Comparison of ENCODE assay signal across 22 cellular contexts in the genomic region with DNA sequence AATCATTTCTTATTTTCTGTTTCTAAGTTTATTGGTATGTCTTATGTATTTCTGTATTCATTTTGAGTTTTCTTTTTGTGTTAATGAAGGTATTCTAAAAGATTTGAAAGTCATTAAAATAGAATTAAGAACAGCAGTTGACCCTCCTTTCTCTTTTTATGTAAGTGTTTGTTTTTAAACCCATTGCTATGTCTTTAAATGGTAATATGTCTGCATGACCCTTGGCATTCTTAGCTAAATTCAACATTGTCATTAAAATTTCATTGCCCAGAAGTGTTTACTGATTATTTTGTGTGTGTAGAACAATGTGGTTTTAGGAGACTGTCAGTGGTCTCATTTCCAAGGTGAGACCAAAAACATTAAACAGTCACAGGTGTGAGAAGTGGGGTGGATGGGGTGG.
"Had no signal": no experiment of that assay in that cellular context is flagged by ENCODE, and none has a peak within 500 bp of the region (broad histone marks: within the 10 kb centered on the region; RNA-seq: fewer than 3 reads in every experiment).

No MANE protein-coding gene starts in this region.

- H3K79me2 ChIP-seq: parathyroid adenoma had no signal

- H3K4me3 Mint-ChIP-seq: effector memory CD8-positive, alpha-beta T cell; naive thymus-derived CD4-positive, alpha-beta T cell; nephron; neural progenitor cell; stimulated activated naive B cell treated with anti-CD40 and anti-IgM and Interleukin-4, amounts not matched to agents 10 μg/mL and 1 μg/mL and 100 μg/mL, for 72 hours; stimulated activated naive CD8-positive, alpha-beta T cell treated with anti-CD3 and anti-CD28 coated beads, Interleukin-15, amount 100 ng/mL, for 72 hours had no signal

- H3K27me3 ChIP-seq: left lung, neural progenitor cell, right lobe of liver, suprapubic skin, transverse colon, upper lobe of right lung, uterus had no signal

- H3K9me3 Mint-ChIP-seq: nephron, neural progenitor cell had no signal

- H3K4me3 ChIP-seq: left lung, neural progenitor cell, right lobe of liver, suprapubic skin, transverse colon, upper lobe of right lung, uterus had no signal

- H3K9ac ChIP-seq: neural progenitor cell, parathyroid adenoma had no signal

- H3K9me3 ChIP-seq: left lung, right lobe of liver, suprapubic skin, transverse colon, upper lobe of right lung, uterus had no signal

- DNase-seq: cortex of kidney; effector memory CD8-positive, alpha-beta T cell; hypothalamus; left cardiac atrium; left lung; mesenchymal stem cell; midbrain; naive thymus-derived CD4-positive, alpha-beta T cell; right lobe of liver; small intestine; stimulated activated CD4-positive, alpha-beta T cell treated with anti-CD3 and anti-CD28 coated beads, Interleukin-15, amount 100 ng/mL, for 24 hours; stimulated activated CD4-positive, alpha-beta T cell treated with anti-CD3 and anti-CD28 coated beads, Interleukin-2, amount 100 ng/mL, for 48 hours; stimulated activated naive B cell treated with anti-CD40 and anti-IgM and Interleukin-4, amounts not matched to agents 10 μg/mL and 1 μg/mL and 100 μg/mL, for 72 hours; stimulated activated naive CD8-positive, alpha-beta T cell treated with anti-CD3 and anti-CD28 coated beads, Interleukin-15, amount 100 ng/mL, for 72 hours; transverse colon; upper lobe of right lung; uterus had no signal

- H3K27me3 Mint-ChIP-seq: effector memory CD8-positive, alpha-beta T cell; naive thymus-derived CD4-positive, alpha-beta T cell; progenitor cell of endocrine pancreas; stimulated activated naive B cell treated with anti-CD40 and anti-IgM and Interleukin-4, amounts not matched to agents 10 μg/mL and 1 μg/mL and 100 μg/mL, for 72 hours; stimulated activated naive CD8-positive, alpha-beta T cell treated with anti-CD3 and anti-CD28 coated beads, Interleukin-15, amount 100 ng/mL, for 72 hours had no signal

- H3K4me1 Mint-ChIP-seq: naive thymus-derived CD4-positive, alpha-beta T cell; stimulated activated naive B cell treated with anti-CD40 and anti-IgM and Interleukin-4, amounts not matched to agents 10 μg/mL and 1 μg/mL and 100 μg/mL, for 72 hours; stimulated activated naive CD8-positive, alpha-beta T cell treated with anti-CD3 and anti-CD28 coated beads, Interleukin-15, amount 100 ng/mL, for 72 hours had no signal

- H3K4me2 ChIP-seq: neural progenitor cell had no signal

- H2AFZ ChIP-seq: neural progenitor cell, parathyroid adenoma had no signal

- H3K27ac Mint-ChIP-seq: effector memory CD8-positive, alpha-beta T cell; naive thymus-derived CD4-positive, alpha-beta T cell; nephron; neural progenitor cell; progenitor cell of endocrine pancreas; stimulated activated naive B cell treated with anti-CD40 and anti-IgM and Interleukin-4, amounts not matched to agents 10 μg/mL and 1 μg/mL and 100 μg/mL, for 72 hours; stimulated activated naive CD8-positive, alpha-beta T cell treated with anti-CD3 and anti-CD28 coated beads, Interleukin-15, amount 100 ng/mL, for 72 hours had no signal

- H3K27ac ChIP-seq: left lung, neural progenitor cell, parathyroid adenoma, right lobe of liver, suprapubic skin, transverse colon, upper lobe of right lung, uterus had no signal

- H3K4me1 ChIP-seq: left lung, parathyroid adenoma, right lobe of liver, suprapubic skin, upper lobe of right lung, uterus had no signal

- H3K36me3 ChIP-seq: left lung, neural progenitor cell, right lobe of liver, suprapubic skin, transverse colon, upper lobe of right lung, uterus had no signal

- H3K36me3 Mint-ChIP-seq: naive thymus-derived CD4-positive, alpha-beta T cell; stimulated activated naive B cell treated with anti-CD40 and anti-IgM and Interleukin-4, amounts not matched to agents 10 μg/mL and 1 μg/mL and 100 μg/mL, for 72 hours had no signal
